ENCODE assay signal across 17 cellular contexts in genomic region chr4:106529348-106530033, GRCh38.
DNase-seq lines count a peak whose midpoint lies in the region; ATAC-seq, FAIRE-seq and TF ChIP-seq lines count a peak whose summit lies in the region.
"Had no signal": no experiment of that assay in that cellular context is flagged by ENCODE, and none has a peak within 500 bp of the region (broad histone marks: within the 10 kb centered on the region; RNA-seq: fewer than 3 reads in every experiment).

No MANE protein-coding gene starts in this region.

- no peaks in the 10 kb centered on the region for H3K4me1 ChIP-seq in breast epithelium
- H3K4me1 ChIP-seq in RWPE2 (ENCODE audit: insufficient read depth, poor library complexity, severe bottlenecking) = peaks cover 19% of the 10 kb centered on the region

- no TSS peak for BruUV-seq in MCF 10A (replicated peaks; lab: Mats Ljungman, UMichigan)

- H3K27ac Mint-ChIP-seq in MCF 10A (ENCODE audit: low read depth, unreplicated experiment) = no peak overlapping the region
- H3K27ac Mint-ChIP-seq: activated CD4-positive, alpha-beta T cell treated with anti-CD3 and anti-CD28 coated beads, Interleukin-2, amount 10 ng/mL, durations not matched to agents 24 days and 14 days; stimulated activated memory B cell treated with anti-CD40 and anti-IgM and Interleukin-4, amounts not matched to agents 10 μg/mL and 1 μg/mL and 100 μg/mL, for 72 hours had no signal

- H3K9me3 ChIP-seq in breast epithelium = no peaks in the 10 kb centered on the region
- no peaks in the 10 kb centered on the region for H3K9me3 ChIP-seq in RWPE2 (ENCODE audit: severe bottlenecking)

- POLR2A ChIA-PET in MCF 10A (lab: Yijun Ruan, JAX) = no interaction called here

- H3K4me3 ChIP-seq in breast epithelium (no peak overlapping the region), RWPE2 (ENCODE audit: severe bottlenecking) (no peak overlapping the region)

- intact Hi-C loops in MCF 10A (cut with micrococcal nuclease) (no loop called here), breast epithelium (cut with DNase I; ENCODE audit: low total_unique reads) (no loop called here), cardiac septum (cut with DNase I) (no loop called here)

- peaks cover 5% of the 10 kb centered on the region for H3K4me1 Mint-ChIP-seq in MCF 10A (ENCODE audit: insufficient read depth, unreplicated experiment)
- H3K4me1 Mint-ChIP-seq: activated CD4-positive, alpha-beta T cell treated with anti-CD3 and anti-CD28 coated beads, Interleukin-2, amount 10 ng/mL, durations not matched to agents 24 days and 14 days; CD4-positive, alpha-beta memory T cell; stimulated activated memory B cell treated with anti-CD40 and anti-IgM and Interleukin-4, amounts not matched to agents 10 μg/mL and 1 μg/mL and 100 μg/mL, for 72 hours had no signal

- H3K27me3 ChIP-seq in breast epithelium (no peaks in the 10 kb centered on the region), RWPE2 (ENCODE audit: insufficient read depth, poor library complexity, severe bottlenecking) (no peaks in the 10 kb centered on the region)

- no peaks in the 10 kb centered on the region for H3K36me3 Mint-ChIP-seq in MCF 10A (ENCODE audit: insufficient read depth, unreplicated experiment)
- H3K36me3 Mint-ChIP-seq: CD4-positive, alpha-beta memory T cell; stimulated activated memory B cell treated with anti-CD40 and anti-IgM and Interleukin-4, amounts not matched to agents 10 μg/mL and 1 μg/mL and 100 μg/mL, for 72 hours had no signal

- H3K27me3 Mint-ChIP-seq in MCF 10A (ENCODE audit: insufficient read depth, unreplicated experiment) = no peaks in the 10 kb centered on the region
- H3K27me3 Mint-ChIP-seq: activated CD4-positive, alpha-beta T cell treated with anti-CD3 and anti-CD28 coated beads, Interleukin-2, amount 10 ng/mL, durations not matched to agents 24 days and 14 days; CD4-positive, alpha-beta memory T cell; stimulated activated memory B cell treated with anti-CD40 and anti-IgM and Interleukin-4, amounts not matched to agents 10 μg/mL and 1 μg/mL and 100 μg/mL, for 72 hours had no signal

- H3K36me3 ChIP-seq in breast epithelium (no peaks in the 10 kb centered on the region), RWPE2 (ENCODE audit: low read depth) (no peaks in the 10 kb centered on the region)

- CTCF ChIA-PET in MCF 10A (lab: Yijun Ruan, JAX) = interaction anchor here (0.6 kb wide), 2 partner anchors 164 to 232 kb away, joined by 3 to 4 read pairs; no protein-coding TSS in a partner anchor

- ATAC-seq in RWPE2 (ENCODE audit: low read depth) = peak; percentile 89
- ATAC-seq: left colon; stimulated activated memory B cell treated with anti-CD40 and anti-IgM and Interleukin-4, amounts not matched to agents 10 μg/mL and 1 μg/mL and 100 μg/mL, for 72 hours had no signal

- DNase-seq in MCF 10A (ENCODE audit: unreplicated experiment) (peak; percentile 6), breast epithelium (ENCODE audit: low spot score in 2 of 2) (no peak), RWPE2 (ENCODE audit: low spot score) (no peak), epithelial cell of prostate (ENCODE audit: low read depth, low spot score) (peak; percentile 56), urothelium cell line (ENCODE audit: low spot score) (peak; percentile 20), NCI-H1694 (lab: John Stamatoyannopoulos, UW) (no peak), cardiac septum (ENCODE audit: low spot score) (no peak)
- no peak for DNase-seq in activated CD4-positive, alpha-beta T cell treated with anti-CD3 and anti-CD28 coated beads, Interleukin-2, amount 50 U/mL, for 4 hours
- DNase-seq: activated CD4-positive, alpha-beta T cell treated with anti-CD3 and anti-CD28 coated beads, Interleukin-2, amount 10 ng/mL, durations not matched to agents 24 days and 14 days; CD4-positive, alpha-beta memory T cell; KBM-7; left colon; NCI-H2227 treated with DMSO at 0.1 percent for 48 hours; T1000; trophoblast cell had no signal

- TF ChIP-seq CTCF in MCF 10A (IDR thresholded peaks at IDR 0.05; ENCODE audit: unreplicated experiment) = no peak
- TF ChIP-seq CTCF in breast epithelium (IDR thresholded peaks at IDR 0.05) = no peak
- TF ChIP-seq CTCF in RWPE2 (IDR thresholded peaks at IDR 0.05; ENCODE audit: poor library complexity, severe bottlenecking) = no peak

- H3K4me3 Mint-ChIP-seq in MCF 10A (ENCODE audit: unreplicated experiment) = no peak overlapping the region
- H3K4me3 Mint-ChIP-seq: activated CD4-positive, alpha-beta T cell treated with anti-CD3 and anti-CD28 coated beads, Interleukin-2, amount 10 ng/mL, durations not matched to agents 24 days and 14 days; CD4-positive, alpha-beta memory T cell; stimulated activated memory B cell treated with anti-CD40 and anti-IgM and Interleukin-4, amounts not matched to agents 10 μg/mL and 1 μg/mL and 100 μg/mL, for 72 hours had no signal

- no peak for FAIRE-seq in urothelium cell line (lab: Jason Lieb, UNC)
- FAIRE-seq: A204.1 had no signal

- no peaks in the 10 kb centered on the region for H3K9me3 Mint-ChIP-seq in MCF 10A (ENCODE audit: unreplicated experiment)
- H3K9me3 Mint-ChIP-seq: activated CD4-positive, alpha-beta T cell treated with anti-CD3 and anti-CD28 coated beads, Interleukin-2, amount 10 ng/mL, durations not matched to agents 24 days and 14 days had no signal

- no peak for TF ChIP-seq POLR2A in breast epithelium (IDR thresholded peaks at IDR 0.05)

- H3K27ac ChIP-seq in breast epithelium = no peak overlapping the region
- H3K27ac ChIP-seq in RWPE2 (ENCODE audit: poor library complexity, severe bottlenecking) = peak overlapping the region; percentile 92
- peak overlapping the region; percentile 87 for H3K27ac ChIP-seq in epithelial cell of prostate

Comparison
In these comparisons a context has a peak if more than half of its experiments do, and no peak if none do; other contexts are left out.
1. DNase-seq: peak in MCF 10A (single experiment), epithelial cell of prostate (single experiment) and urothelium cell line (single experiment); none in breast epithelium (0 of 2), RWPE2 (single experiment), NCI-H1694 (single experiment), activated CD4-positive, alpha-beta T cell treated with anti-CD3 and anti-CD28 coated beads, Interleukin-2, amount 50 U/mL, for 4 hours (0 of 2) and cardiac septum (single experiment).
2. H3K27ac ChIP-seq: peak in RWPE2 (single experiment) and epithelial cell of prostate (single experiment); none in breast epithelium (0 of 2).